Comparison of ENCODE assay signal across 8 cellular contexts in genomic region chr6:87473419-87473903, GRCh38. TPM values are rescaled to one million over a fixed set of nuclear protein-coding genes. Genes with fewer than 3 reads are reported as not detected.
DNase-seq lines count a peak whose midpoint lies in the region; ATAC-seq, FAIRE-seq and TF ChIP-seq lines count a peak whose summit lies in the region.

No MANE protein-coding gene starts in this region.

- H3K36me3 ChIP-seq in HepG2 (replicated peaks in 1 of 2; ENCODE audit: control insufficient read depth in 1 of 2, insufficient read depth in 2 of 2, low read length in 2 of 2) (0 out of 5 replicates have a peak, but pooled peaks cover under 1 to 1% of the 10 kb centered on the region in 2 experiments), subcutaneous abdominal adipose tissue (ENCODE audit: control insufficient read depth in 5 of 5, insufficient read depth in 5 of 5, low read length in 5 of 5) (peaks cover 0 to 6% (median 3%) of the 10 kb centered on the region in 5 donors)

- ATAC-seq in GM19372 (IDR thresholded peaks at IDR 0.05; ENCODE audit: low read depth, unreplicated experiment) (peak; percentile 59), HG03432 (IDR thresholded peaks at IDR 0.05; ENCODE audit: unreplicated experiment) (peak; percentile 78), HepG2 (peak; percentile 91)

- no TSS peak for BruUV-seq in HepG2 (replicated peaks; lab: Mats Ljungman, UMichigan)

- H3K4me2 ChIP-seq in HepG2 (ENCODE audit: low read depth, low read length) = peak overlapping the region; percentile 96

- 0% methylated on average over 14 of the region's 15 CpGs for WGBS in HepG2 (ENCODE audit: low lambda C conversion rate)

- intact Hi-C loops in HepG2 (cut with micrococcal nuclease; ENCODE audit: unreplicated experiment) = loop anchor here (1.0 to 5.0 kb wide), 2 partner anchors 66 to 80 kb away; partner anchors contain the start of gene CFAP206

- H3K9me3 ChIP-seq in HepG2 (ENCODE audit: low read length) (no peaks in the 10 kb centered on the region), subcutaneous abdominal adipose tissue (ENCODE audit: control insufficient read depth in 5 of 5, low read length in 5 of 5) (no peaks in the 10 kb centered on the region)

- in situ Hi-C loops in HepG2 (cut with HindIII; ENCODE audit: extremely low pct_ligation_motif_present, low pct_unique_long_range_greater_than_20kb) = no loop called here

- H3K9ac ChIP-seq in HepG2 (ENCODE audit: insufficient read depth, low read depth, low read length) (peak overlapping the region; percentile 85), subcutaneous abdominal adipose tissue (ENCODE audit: low read length in 5 of 5) (peak overlapping the region; percentile 42 to 100 (median 92))

- H2AFZ ChIP-seq in HepG2 (ENCODE audit: low read length) = peak overlapping the region; percentile 51

- no peak for TF ChIP-seq EP300 in HepG2 (IDR thresholded peaks at IDR 0.05; ENCODE audit: low read depth in 2 of 2, low read length in 2 of 2)
- no peak for TF ChIP-seq EP300 in HepG2 (CRISPR knock-in tag; IDR thresholded peaks at IDR 0.05; ENCODE audit: borderline replicate concordance)

- POLR2A ChIA-PET in RWPE1 (lab: Yijun Ruan, JAX; ENCODE audit: low non-redundant PET) = no interaction called here
- POLR2A ChIA-PET in HepG2 (lab: Yijun Ruan, JAX) = no interaction called here

- no peak for FAIRE-seq in HepG2 (lab: Jason Lieb, UNC)

- no peaks in the 10 kb centered on the region for H4K20me1 ChIP-seq in HepG2 (ENCODE audit: insufficient read depth, low read length)

- H3K4me3 ChIP-seq in HepG2 (replicated peaks in 1 of 3; ENCODE audit: insufficient read depth in 1 of 3, low read depth in 2 of 3, low read length in 3 of 3) (peak overlapping the region; percentile 91 to 100 (median 94)), subcutaneous abdominal adipose tissue (ENCODE audit: low read depth in 1 of 5, low read length in 5 of 5) (peak overlapping the region; percentile 76 to 99 (median 95))

- peak overlapping the region; percentile 90 for H3K27ac ChIP-seq in RWPE1
- H3K27ac ChIP-seq in HepG2 (ENCODE audit: extremely low read length, insufficient read depth, low read length) = peak overlapping the region; percentile 71
- H3K27ac ChIP-seq in subcutaneous abdominal adipose tissue (ENCODE audit: low read depth, low read length) = peak overlapping the region; percentile 96

- DNase-seq in DMS 273 treated with DMSO at 0.1 percent for 48 hours (lab: John Stamatoyannopoulos, UW) (peak; percentile 37), RWPE1 (ENCODE audit: low spot score) (peak; percentile 63), cerebellum (ENCODE audit: low spot score) (peak; percentile 63), HepG2 (ENCODE audit: low spot score) (peak; percentile 20), NCI-H1092 (lab: John Stamatoyannopoulos, UW) (no peak)

- no peak for TF ChIP-seq RAD21 in HepG2 (CRISPR knock-in tag; IDR thresholded peaks at IDR 0.05)

- peaks cover 9% of the 10 kb centered on the region for H3K79me2 ChIP-seq in HepG2 (ENCODE audit: insufficient read depth, low read length)

- no peak for TF ChIP-seq POLR2A in HepG2 (IDR thresholded peaks at IDR 0.05; ENCODE audit: insufficient read depth in 1 of 2, low read depth in 2 of 2, low read length in 2 of 2)

- H3K27me3 ChIP-seq in HepG2 (ENCODE audit: control insufficient read depth in 1 of 2, insufficient read depth in 2 of 2, low read length in 2 of 2) (no peaks in the 10 kb centered on the region; a peak in 1 of 5 replicates), subcutaneous abdominal adipose tissue (ENCODE audit: control insufficient read depth in 5 of 5, insufficient read depth in 4 of 5, low read length in 5 of 5) (no peaks in the 10 kb centered on the region)

- H3K4me1 ChIP-seq in HepG2 (ENCODE audit: insufficient read depth, low read length) (peaks cover 27% of the 10 kb centered on the region), subcutaneous abdominal adipose tissue (ENCODE audit: control insufficient read depth in 5 of 5, insufficient read depth in 5 of 5, low read length in 5 of 5) (peaks cover 0 to 14% (median 11%) of the 10 kb centered on the region in 5 donors)

- TF ChIP-seq CTCF in RWPE1 (conservative IDR thresholded peaks at IDR 0.05; ENCODE audit: low read depth) = no peak
- no peak for TF ChIP-seq CTCF in HepG2 (CRISPR knock-in tag; IDR thresholded peaks at IDR 0.05)

- CTCF ChIA-PET in RWPE1 (lab: Yijun Ruan, JAX) = no interaction called here
- CTCF ChIA-PET in HepG2 (lab: Yijun Ruan, JAX; ENCODE audit: low intra/inter-chr PET ratio, low total read pairs) = no interaction called here

TF ChIP-seq in HepG2, 621 proteins besides CTCF, POLR2A, EP300 and RAD21 (continues in another document):
- TF ChIP-seq ZNF138 (CRISPR knock-in tag; IDR thresholded peaks at IDR 0.05; ENCODE audit: low read depth) = no peak
- TF ChIP-seq ZMYM2 (CRISPR knock-in tag; IDR thresholded peaks at IDR 0.05) = no peak
- 0 out of 2 replicates have a peak, but pooled peaks have one; percentile 8 for TF ChIP-seq MZF1 (CRISPR knock-in tag; IDR thresholded peaks at IDR 0.05; ENCODE audit: borderline replicate concordance)
- TF ChIP-seq CREB3 (CRISPR knock-in tag; IDR thresholded peaks at IDR 0.05) = no peak
- TF ChIP-seq SRY (CRISPR knock-in tag; IDR thresholded peaks at IDR 0.05) = no peak
- TF ChIP-seq, protein P1, sequence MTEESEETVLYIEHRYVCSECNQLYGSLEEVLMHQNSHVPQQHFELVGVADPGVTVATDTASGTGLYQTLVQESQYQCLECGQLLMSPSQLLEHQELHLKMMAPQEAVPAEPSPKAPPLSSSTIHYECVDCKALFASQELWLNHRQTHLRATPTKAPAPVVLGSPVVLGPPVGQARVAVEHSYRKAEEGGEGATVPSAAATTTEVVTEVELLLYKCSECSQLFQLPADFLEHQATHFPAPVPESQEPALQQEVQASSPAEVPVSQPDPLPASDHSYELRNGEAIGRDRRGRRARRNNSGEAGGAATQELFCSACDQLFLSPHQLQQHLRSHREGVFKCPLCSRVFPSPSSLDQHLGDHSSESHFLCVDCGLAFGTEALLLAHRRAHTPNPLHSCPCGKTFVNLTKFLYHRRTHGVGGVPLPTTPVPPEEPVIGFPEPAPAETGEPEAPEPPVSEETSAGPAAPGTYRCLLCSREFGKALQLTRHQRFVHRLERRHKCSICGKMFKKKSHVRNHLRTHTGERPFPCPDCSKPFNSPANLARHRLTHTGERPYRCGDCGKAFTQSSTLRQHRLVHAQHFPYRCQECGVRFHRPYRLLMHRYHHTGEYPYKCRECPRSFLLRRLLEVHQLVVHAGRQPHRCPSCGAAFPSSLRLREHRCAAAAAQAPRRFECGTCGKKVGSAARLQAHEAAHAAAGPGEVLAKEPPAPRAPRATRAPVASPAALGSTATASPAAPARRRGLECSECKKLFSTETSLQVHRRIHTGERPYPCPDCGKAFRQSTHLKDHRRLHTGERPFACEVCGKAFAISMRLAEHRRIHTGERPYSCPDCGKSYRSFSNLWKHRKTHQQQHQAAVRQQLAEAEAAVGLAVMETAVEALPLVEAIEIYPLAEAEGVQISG (CRISPR knock-in tag; IDR thresholded peaks at IDR 0.05) = no peak
- TF ChIP-seq TEAD3 (CRISPR knock-in tag; optimal IDR thresholded peaks at IDR 0.05; ENCODE audit: borderline replicate concordance) = peak; percentile 5
- TF ChIP-seq TP53 (CRISPR knock-in tag; conservative IDR thresholded peaks at IDR 0.05) = no peak
- TF ChIP-seq MEF2D (CRISPR knock-in tag; IDR thresholded peaks at IDR 0.05) = no peak
- no peak for TF ChIP-seq ZNF703 (CRISPR knock-in tag; IDR thresholded peaks at IDR 0.05; ENCODE audit: borderline replicate concordance)

RNA-seq across cellular contexts. Expression of gene SLC35A1, which starts 0.7 kb away (rescaled TPM):
- total RNA-seq in cerebellum = 17.0 TPM
- total RNA-seq in HepG2 (2016; rRNA removed; fragmentation: Illumina TruSeq; extraction: Trizol) = 15.6 and 24.8 TPM in 2 replicates
- 3.0 and 4.8 TPM in 2 replicates for total RNA-seq in HepG2 (2016; cell fraction: cytosol; rRNA removed; fragmentation: Illumina TruSeq; extraction: Trizol; ENCODE audit: low read depth)
- total RNA-seq in HepG2 (2016; cell fraction: insoluble cytoplasmic fraction; rRNA removed; fragmentation: Illumina TruSeq; extraction: Trizol) = 13.6 and 24.2 TPM in 2 replicates
- total RNA-seq in HepG2 (2016; cell fraction: membrane; rRNA removed; fragmentation: Illumina TruSeq; extraction: Trizol) = 8.4 and 10.7 TPM in 2 replicates
- 22.2 and 26.7 TPM in 2 replicates for total RNA-seq in HepG2 (2016; cell fraction: nucleus; rRNA removed; fragmentation: Illumina TruSeq; extraction: Trizol)
- 20.4 and 25.1 TPM in 2 replicates for polyA plus RNA-seq in HepG2 (2011; rRNA removed)
- polyA plus RNA-seq in HepG2 (2011; cell fraction: cytosol; rRNA removed) = 8.6 and 13.3 TPM in 2 replicates
- 10.2 and 14.0 TPM in 2 replicates for polyA plus RNA-seq in HepG2 (2011; cell fraction: nucleus; rRNA removed)
- 15.3 and 16.9 TPM in 2 replicates for polyA plus RNA-seq in HepG2 (2012)
- 2.6 and 3.1 TPM in 2 replicates for polyA plus RNA-seq in HepG2 (2016; cell fraction: cytosol; fragmentation: Illumina TruSeq; extraction: Trizol; ENCODE audit: low read depth)
- polyA plus RNA-seq in HepG2 (2016; cell fraction: insoluble cytoplasmic fraction; fragmentation: Illumina TruSeq; extraction: Trizol; ENCODE audit: low read depth) = 11.7 and 13.5 TPM in 2 replicates
- polyA plus RNA-seq in HepG2 (2016; cell fraction: membrane; fragmentation: Illumina TruSeq; extraction: Trizol; ENCODE audit: low read depth) = 5.5 and 5.8 TPM in 2 replicates
- 36.5 and 40.7 TPM in 2 replicates for polyA plus RNA-seq in HepG2 (2016; cell fraction: nucleus; fragmentation: Illumina TruSeq; extraction: Trizol; ENCODE audit: insufficient read depth, low read depth)
- polyA minus RNA-seq in HepG2 (2011; rRNA and poly(A)+ RNA removed; ENCODE audit: low replicate concordance) = 10.6 and 11.7 TPM in 2 replicates
- 7.8 and 8.2 TPM in 2 replicates for polyA minus RNA-seq in HepG2 (2011; cell fraction: cytosol; rRNA and poly(A)+ RNA removed)
- polyA minus RNA-seq in HepG2 (2011; cell fraction: nucleus; rRNA and poly(A)+ RNA removed) = 16.2 and 17.5 TPM in 2 replicates
